Comparison of ENCODE assay signal across 22 cellular contexts in genomic region chr1:1241588-1242229, GRCh38. TPM values are rescaled to one million over a fixed set of nuclear protein-coding genes. Genes with fewer than 3 reads are reported as not detected.
DNase-seq lines count a peak whose midpoint lies in the region; ATAC-seq, FAIRE-seq and TF ChIP-seq lines count a peak whose summit lies in the region.
"Had no signal": no experiment of that assay in that cellular context is flagged by ENCODE, and none has a peak within 500 bp of the region (broad histone marks: within the 10 kb centered on the region; RNA-seq: fewer than 3 reads in every experiment).

No MANE protein-coding gene starts in this region.

- no peak for TF ChIP-seq CTCF in C4-2B (conservative IDR thresholded peaks at IDR 0.05)
- TF ChIP-seq CTCF in K562 (IDR thresholded peaks at IDR 0.05 in 2 of 3, conservative IDR thresholded peaks at IDR 0.05 in 1 of 3; ENCODE audit: insufficient read depth in 2 of 3, low read depth in 1 of 3, low read length in 3 of 3) = no peak
- no peak for TF ChIP-seq CTCF in osteoblast (IDR thresholded peaks at IDR 0.05; ENCODE audit: extremely low read depth, low read depth, low read length)

- H4K20me1 ChIP-seq in K562 (replicated peaks; ENCODE audit: control insufficient read depth, insufficient read depth, low read length) = no peaks in the 10 kb centered on the region
- H4K20me1 ChIP-seq in osteoblast (ENCODE audit: insufficient read depth, low read length) = peaks cover 3% of the 10 kb centered on the region

- H3K4me1 ChIP-seq in K562 (replicated peaks in 1 of 2; ENCODE audit: control insufficient read depth in 2 of 2, insufficient read depth in 2 of 2, low read length in 2 of 2) (peaks cover 0 to 91% of the 10 kb centered on the region in 2 experiments; a peak in 3 of 5 replicates), osteoblast (ENCODE audit: insufficient read depth, low read length) (no peaks in the 10 kb centered on the region)

- in situ Hi-C loops in K562 (cut with MboI) = no loop called here

- POLR2A ChIA-PET in K562 (lab: Yijun Ruan, JAX) = interaction anchor here (0.7 to 1.2 kb wide), 2 partner anchors 10 to 12 kb away, joined by 3 to 4 read pairs; partner anchors contain the start of genes B3GALT6 and SDF4

- DNase-seq in K562 (ENCODE audit: extremely low read depth in 1 of 4, low spot score in 3 of 4) (no peak), osteoblast (ENCODE audit: insufficient read length, low spot score, missing footprints) (peak; percentile 92), RKO (ENCODE audit: low spot score) (no peak), posterior vena cava (ENCODE audit: low spot score) (no peak)
- DNase-seq in activated naive CD4-positive, alpha-beta T cell treated with anti-CD3 and anti-CD28 coated beads, Interleukin-2, amount 50 U/mL, for 16 hours = no peak
- DNase-seq: Calu3, COR-L47, DMS79 treated with DMSO at 0.1 percent for 48 hours, GF-D8, H9, HFFc6 had no signal

- no peaks in the 10 kb centered on the region for H3K9me1 ChIP-seq in K562 (ENCODE audit: control insufficient read depth, insufficient read depth, low read length)

- BruUV-seq in K562 (replicated peaks; lab: Mats Ljungman, UMichigan) = no TSS peak

- CTCF ChIA-PET in K562 (lab: Yijun Ruan, JAX; ENCODE audit: low intra/inter-chr PET ratio) = no interaction called here

- H3K4me2 ChIP-seq in K562 (ENCODE audit: insufficient read depth, low read length) (no peak overlapping the region), osteoblast (ENCODE audit: insufficient read depth, low read length) (no peak overlapping the region)
- H3K4me2 ChIP-seq: GM23338 had no signal

- no peak for TF ChIP-seq RAD21 in K562 (CRISPR knock-in tag; conservative IDR thresholded peaks at IDR 0.05 in 1 of 2, IDR thresholded peaks at IDR 0.05 in 1 of 2)

- no peak for TF ChIP-seq POLR2A in K562 (conservative IDR thresholded peaks at IDR 0.05)

- no peaks in the 10 kb centered on the region for H3K27me3 ChIP-seq in K562 (ENCODE audit: control insufficient read depth in 2 of 2, insufficient read depth in 2 of 2, low read length in 2 of 2)
- peaks cover 25% of the 10 kb centered on the region for H3K27me3 ChIP-seq in osteoblast (ENCODE audit: insufficient read depth, low read length)

- H2AFZ ChIP-seq in K562 (ENCODE audit: low read depth, low read length) = no peak overlapping the region
- no peak overlapping the region for H2AFZ ChIP-seq in osteoblast (ENCODE audit: low read length)
- H2AFZ ChIP-seq: GM23338 had no signal

- H3K9ac ChIP-seq in K562 (ENCODE audit: insufficient read depth in 1 of 2, low read depth in 2 of 2, low read length in 2 of 2) = peak overlapping the region in 1 of 2 experiments; percentile 13; a peak in 1 of 4 replicates

- H3K27ac ChIP-seq in C4-2B = peak overlapping the region; percentile 100
- H3K27ac ChIP-seq in K562 (ENCODE audit: extremely low read depth, low read depth, low read length) = no peak overlapping the region
- H3K27ac ChIP-seq in osteoblast (ENCODE audit: low read depth, low read length) = no peak overlapping the region

- no peak for FAIRE-seq in K562 (lab: Jason Lieb, UNC)
- FAIRE-seq: GM12891, GM18507 had no signal

- no peak for ATAC-seq in K562
- no peak for ATAC-seq in HG02973 (IDR thresholded peaks at IDR 0.05; ENCODE audit: unreplicated experiment)
- ATAC-seq: GM23338, HCT116 had no signal

- H3K4me3 ChIP-seq in K562 (no peak overlapping the region), osteoblast (ENCODE audit: insufficient read depth, low read length) (no peak overlapping the region)
- H3K4me3 ChIP-seq: GM23338 had no signal

- H3K36me3 ChIP-seq in K562 (ENCODE audit: control insufficient read depth, insufficient read depth, low read length) = no peaks in the 10 kb centered on the region
- H3K36me3 ChIP-seq in osteoblast (ENCODE audit: insufficient read depth, low read length) = no peaks in the 10 kb centered on the region

- intact Hi-C loops in K562 (cut with micrococcal nuclease) = no loop called here
- intact Hi-C loops in posterior vena cava (cut with DNase I) = no loop called here

- H3K79me2 ChIP-seq in K562 (ENCODE audit: control insufficient read depth, insufficient read depth, low read length) (no peaks in the 10 kb centered on the region), osteoblast (ENCODE audit: insufficient read depth, low read length) (no peaks in the 10 kb centered on the region)

- no peaks in the 10 kb centered on the region for H3K9me3 ChIP-seq in K562 (replicated peaks; ENCODE audit: control insufficient read depth, insufficient read depth, low read depth, low read length)
- no peaks in the 10 kb centered on the region for H3K9me3 ChIP-seq in osteoblast (ENCODE audit: low read depth, low read length)

- TF ChIP-seq EP300 in K562 (IDR thresholded peaks at IDR 0.05; ENCODE audit: low read length) = no peak

- 66% methylated on average over 18 of the region's 27 CpGs for WGBS in K562 (ENCODE audit: insufficient coverage, low coverage, missing lambda C conversion rate)

RNA-seq across cellular contexts. Expression of gene C1QTNF12, which starts 4.8 kb away (rescaled TPM):
- total RNA-seq in K562 (2011; cell fraction: chromatin; rRNA removed; ENCODE audit: low replicate concordance) = 2.5 and 12.6 TPM in 2 replicates
- total RNA-seq in K562 (2011; cell fraction: nucleolus; rRNA removed) = 9.5 and 10.8 TPM in 2 replicates
- total RNA-seq in K562 (2011; cell fraction: nucleoplasm; rRNA removed) = 4.3 and 7.0 TPM in 2 replicates
- total RNA-seq in K562 (2014; rRNA removed) = 1.3 and 1.6 TPM in 2 replicates
- not detected in 2 replicates for total RNA-seq in K562 (2014; rRNA removed; fragmentation: Illumina TruSeq; extraction: Trizol)
- total RNA-seq in K562 (2015; rRNA removed; fragmentation: Illumina TruSeq; extraction: Trizol) = 0.58 and 0.75 TPM in 2 replicates
- 2.2 and 3.7 TPM in 2 replicates for total RNA-seq in K562 (2021)
- polyA plus RNA-seq in K562 (2011; rRNA removed) = 0.43 and 1.1 TPM in 2 replicates
- 0.50 and 1.2 TPM in 2 replicates for polyA plus RNA-seq in K562 (2011; cell fraction: cytosol; rRNA removed)
- 18.7 and 21.7 TPM in 2 replicates for polyA plus RNA-seq in K562 (2011; cell fraction: nucleus; rRNA removed)
- polyA plus RNA-seq in K562 (2012) = 1.6 and 4.8 TPM in 2 replicates
- polyA plus RNA-seq in K562 (2014; fragmentation: Illumina TruSeq; extraction: Trizol) = 1.1 TPM in 1 of 2 replicates, not detected in the other
- under 1 TPM in 1 of 2 experiments, not detected in 1; 0.11 TPM for polyA plus RNA-seq in K562 (2014; fragmentation: Nextera tagmentation; extraction: Ambion mirVana)
- polyA plus RNA-seq in K562 (2014; rRNA removed) = 1.3 and 4.3 TPM in 2 replicates
- polyA minus RNA-seq in K562 (2011; rRNA and poly(A)+ RNA removed) = not detected in 2 replicates
- not detected in 2 replicates for polyA minus RNA-seq in K562 (2011; cell fraction: cytosol; rRNA and poly(A)+ RNA removed)
- polyA minus RNA-seq in K562 (2011; cell fraction: nucleus; rRNA and poly(A)+ RNA removed) = 1.1 and 1.8 TPM in 2 replicates
- total RNA-seq in osteoblast = 0.36 and 0.59 TPM in 2 replicates
- total RNA-seq in posterior vena cava = 1 to 10 TPM; 1.9 to 4.1 TPM
- total RNA-seq: A172, Daoy, H4 had no signal

RNA-seq across cellular contexts. Expression of gene B3GALT6, which starts 9.7 kb away (rescaled TPM):
- total RNA-seq in K562 (2011; cell fraction: chromatin; rRNA removed; ENCODE audit: low replicate concordance) = 17.5 and 35.5 TPM in 2 replicates
- 36.8 and 43.7 TPM in 2 replicates for total RNA-seq in K562 (2011; cell fraction: nucleolus; rRNA removed)
- total RNA-seq in K562 (2011; cell fraction: nucleoplasm; rRNA removed) = 21.1 and 24.3 TPM in 2 replicates
- total RNA-seq in K562 (2014; rRNA removed) = 29.8 and 33.0 TPM in 2 replicates
- 6.8 and 9.0 TPM in 2 replicates for total RNA-seq in K562 (2014; rRNA removed; fragmentation: Illumina TruSeq; extraction: Trizol)
- 12.8 and 13.9 TPM in 2 replicates for total RNA-seq in K562 (2015; rRNA removed; fragmentation: Illumina TruSeq; extraction: Trizol)
- 27.9 and 28.1 TPM in 2 replicates for total RNA-seq in K562 (2021)
- polyA plus RNA-seq in K562 (2011; rRNA removed) = 5.6 and 7.8 TPM in 2 replicates
- polyA plus RNA-seq in K562 (2011; cell fraction: cytosol; rRNA removed) = 10.2 and 34.2 TPM in 2 replicates
- 7.7 and 12.7 TPM in 2 replicates for polyA plus RNA-seq in K562 (2011; cell fraction: nucleus; rRNA removed)
- polyA plus RNA-seq in K562 (2012) = 13.9 and 16.7 TPM in 2 replicates
- 8.4 and 9.9 TPM in 2 replicates for polyA plus RNA-seq in K562 (2014; fragmentation: Illumina TruSeq; extraction: Trizol)
- 1 to 10 TPM in 1 of 2 experiments, under 1 TPM in 1; 0.68 to 1.0 TPM for polyA plus RNA-seq in K562 (2014; fragmentation: Nextera tagmentation; extraction: Ambion mirVana)
- 15.8 and 17.2 TPM in 2 replicates for polyA plus RNA-seq in K562 (2014; rRNA removed)
- polyA minus RNA-seq in K562 (2011; rRNA and poly(A)+ RNA removed) = 6.9 and 10.1 TPM in 2 replicates
- 9.6 and 12.9 TPM in 2 replicates for polyA minus RNA-seq in K562 (2011; cell fraction: cytosol; rRNA and poly(A)+ RNA removed)
- polyA minus RNA-seq in K562 (2011; cell fraction: nucleus; rRNA and poly(A)+ RNA removed) = 23.0 and 24.2 TPM in 2 replicates
- 26.5 and 29.7 TPM in 2 replicates for total RNA-seq in osteoblast
- total RNA-seq in posterior vena cava = 10 to 100 TPM in 1 of 2 donors, 1 to 10 TPM in 1; 9.9 to 10.3 TPM

RNA-seq across cellular contexts. Expression of gene SDF4, which starts 9.9 kb away (rescaled TPM):
- 114 and 239 TPM in 2 replicates for total RNA-seq in K562 (2011; cell fraction: chromatin; rRNA removed; ENCODE audit: low replicate concordance)
- total RNA-seq in K562 (2011; cell fraction: nucleolus; rRNA removed) = 360 and 385 TPM in 2 replicates
- total RNA-seq in K562 (2011; cell fraction: nucleoplasm; rRNA removed) = 146 and 213 TPM in 2 replicates
- 82.6 and 118 TPM in 2 replicates for total RNA-seq in K562 (2014; rRNA removed)
- total RNA-seq in K562 (2014; rRNA removed; fragmentation: Illumina TruSeq; extraction: Trizol) = 18.1 and 30.3 TPM in 2 replicates
- 62.2 and 65.2 TPM in 2 replicates for total RNA-seq in K562 (2015; rRNA removed; fragmentation: Illumina TruSeq; extraction: Trizol)
- total RNA-seq in K562 (2021) = 152 and 160 TPM in 2 replicates
- 43.8 and 77.2 TPM in 2 replicates for polyA plus RNA-seq in K562 (2011; rRNA removed)
- 44.3 and 73.9 TPM in 2 replicates for polyA plus RNA-seq in K562 (2011; cell fraction: cytosol; rRNA removed)
- 122 and 161 TPM in 2 replicates for polyA plus RNA-seq in K562 (2011; cell fraction: nucleus; rRNA removed)
- 112 and 208 TPM in 2 replicates for polyA plus RNA-seq in K562 (2012)
- 66.0 and 88.1 TPM in 2 replicates for polyA plus RNA-seq in K562 (2014; fragmentation: Illumina TruSeq; extraction: Trizol)
- 1 to 10 TPM in 1 of 2 experiments, under 1 TPM in 1; 0.35 to 4.9 TPM for polyA plus RNA-seq in K562 (2014; fragmentation: Nextera tagmentation; extraction: Ambion mirVana)
- 93.4 and 101 TPM in 2 replicates for polyA plus RNA-seq in K562 (2014; rRNA removed)
- polyA minus RNA-seq in K562 (2011; rRNA and poly(A)+ RNA removed) = 59.1 and 63.4 TPM in 2 replicates
- polyA minus RNA-seq in K562 (2011; cell fraction: cytosol; rRNA and poly(A)+ RNA removed) = 37.0 and 61.3 TPM in 2 replicates
- polyA minus RNA-seq in K562 (2011; cell fraction: nucleus; rRNA and poly(A)+ RNA removed) = 48.9 and 83.4 TPM in 2 replicates
- total RNA-seq in osteoblast = 136 and 151 TPM in 2 replicates
- total RNA-seq in posterior vena cava = 100 to 1,000 TPM; 121 to 151 TPM

RNA-seq across cellular contexts. Expression of gene TNFRSF4, which starts 27.8 kb away (rescaled TPM):
- total RNA-seq in K562 (2011; cell fraction: chromatin; rRNA removed; ENCODE audit: low replicate concordance) = 0.44 TPM in 1 of 2 replicates, not detected in the other
- 0.66 and 1.7 TPM in 2 replicates for total RNA-seq in K562 (2011; cell fraction: nucleolus; rRNA removed)
- total RNA-seq in K562 (2011; cell fraction: nucleoplasm; rRNA removed) = not detected in 2 replicates
- total RNA-seq in K562 (2014; rRNA removed) (0.23 TPM in 1 of 2 replicates, not detected in the other), K562 (2014; rRNA removed; fragmentation: Illumina TruSeq; extraction: Trizol) (not detected in 2 replicates), K562 (2015; rRNA removed; fragmentation: Illumina TruSeq; extraction: Trizol) (0.07 TPM in 1 of 2 replicates, not detected in the other), K562 (2021) (0.44 and 0.47 TPM in 2 replicates), osteoblast (under 0.01 TPM in 1 of 2 replicates, not detected in the other), posterior vena cava (1 to 10 TPM; 2.0 to 2.8 TPM)
- polyA plus RNA-seq in K562 (2011; rRNA removed) (0.08 TPM in 1 of 2 replicates, not detected in the other), K562 (2014; fragmentation: Illumina TruSeq; extraction: Trizol) (not detected in 2 replicates), K562 (2014; fragmentation: Nextera tagmentation; extraction: Ambion mirVana) (not detected), K562 (2014; rRNA removed) (0.16 TPM in 1 of 2 replicates, not detected in the other)
- 0.19 and 0.39 TPM in 2 replicates for polyA plus RNA-seq in K562 (2011; cell fraction: cytosol; rRNA removed)
- polyA plus RNA-seq in K562 (2011; cell fraction: nucleus; rRNA removed) = 0.74 and 1.3 TPM in 2 replicates
- 0.65 TPM in 1 of 2 replicates, not detected in the other for polyA plus RNA-seq in K562 (2012)
- not detected in 2 replicates for polyA minus RNA-seq in K562 (2011; rRNA and poly(A)+ RNA removed)
- polyA minus RNA-seq in K562 (2011; cell fraction: cytosol; rRNA and poly(A)+ RNA removed) = not detected in 2 replicates
- polyA minus RNA-seq in K562 (2011; cell fraction: nucleus; rRNA and poly(A)+ RNA removed) = 0.22 and 0.27 TPM in 2 replicates
- total RNA-seq: A172, Calu3, Daoy, G401, GM23338, H4 had no signal
- polyA plus RNA-seq: BJ, GM23338 had no signal

RNA-seq across cellular contexts. Expression of gene UBE2J2, which starts 31.9 kb away (rescaled TPM):
- 155 and 222 TPM in 2 replicates for total RNA-seq in K562 (2011; cell fraction: chromatin; rRNA removed; ENCODE audit: low replicate concordance)
- 116 and 127 TPM in 2 replicates for total RNA-seq in K562 (2011; cell fraction: nucleolus; rRNA removed)
- total RNA-seq in K562 (2011; cell fraction: nucleoplasm; rRNA removed) = 111 and 123 TPM in 2 replicates
- total RNA-seq in K562 (2014; rRNA removed) = 110 and 124 TPM in 2 replicates
- total RNA-seq in K562 (2014; rRNA removed; fragmentation: Illumina TruSeq; extraction: Trizol) = 47.1 and 51.5 TPM in 2 replicates
- 73.0 and 75.5 TPM in 2 replicates for total RNA-seq in K562 (2015; rRNA removed; fragmentation: Illumina TruSeq; extraction: Trizol)
- 109 and 112 TPM in 2 replicates for total RNA-seq in K562 (2021)
- polyA plus RNA-seq in K562 (2011; rRNA removed) = 36.4 and 45.5 TPM in 2 replicates
- 45.1 and 76.3 TPM in 2 replicates for polyA plus RNA-seq in K562 (2011; cell fraction: cytosol; rRNA removed)
- 61.5 and 87.2 TPM in 2 replicates for polyA plus RNA-seq in K562 (2011; cell fraction: nucleus; rRNA removed)
- polyA plus RNA-seq in K562 (2012) = 72.3 and 75.8 TPM in 2 replicates
- polyA plus RNA-seq in K562 (2014; fragmentation: Illumina TruSeq; extraction: Trizol) = 81.5 and 83.2 TPM in 2 replicates
- polyA plus RNA-seq in K562 (2014; fragmentation: Nextera tagmentation; extraction: Ambion mirVana) = 1 to 10 TPM in 1 of 2 experiments, under 1 TPM in 1; 0.93 to 2.3 TPM
- polyA plus RNA-seq in K562 (2014; rRNA removed) = 107 and 108 TPM in 2 replicates
- polyA minus RNA-seq in K562 (2011; rRNA and poly(A)+ RNA removed) = 12.5 and 14.9 TPM in 2 replicates
- 35.1 and 36.5 TPM in 2 replicates for polyA minus RNA-seq in K562 (2011; cell fraction: cytosol; rRNA and poly(A)+ RNA removed)
- 33.1 and 42.7 TPM in 2 replicates for polyA minus RNA-seq in K562 (2011; cell fraction: nucleus; rRNA and poly(A)+ RNA removed)
- 31.2 and 32.6 TPM in 2 replicates for total RNA-seq in osteoblast
- total RNA-seq in posterior vena cava = 10 to 100 TPM; 29.0 to 32.0 TPM
